Comparison of ENCODE assay signal across 10 cellular contexts in genomic region chr19:35039881-35040456, GRCh38. TPM values are rescaled to one million over a fixed set of nuclear protein-coding genes. Genes with fewer than 3 reads are reported as not detected.
DNase-seq lines count a peak whose midpoint lies in the region; ATAC-seq and TF ChIP-seq lines count a peak whose summit lies in the region.
"Had no signal": no experiment of that assay in that cellular context is flagged by ENCODE, and none has a peak within 500 bp of the region (broad histone marks: within the 10 kb centered on the region; RNA-seq: fewer than 3 reads in every experiment).

No MANE protein-coding gene starts in this region.

- H3K4me1 ChIP-seq in liver (ENCODE audit: control insufficient read depth in 4 of 4, insufficient read depth in 4 of 4, low read length in 3 of 4) = peaks cover 14 to 63% (median 27%) of the 10 kb centered on the region in 4 donors

- no peaks in the 10 kb centered on the region for H3K9me3 ChIP-seq in liver (ENCODE audit: control insufficient read depth in 4 of 4, low read length in 3 of 4)

- H3K4me3 ChIP-seq in liver (ENCODE audit: low read depth in 1 of 3, low read length in 3 of 3) = no peak overlapping the region

- peak overlapping the region in 1 of 2 donors; percentile 60 for H3K9ac ChIP-seq in liver (ENCODE audit: low read depth in 1 of 2, low read length in 2 of 2)

- no peaks in the 10 kb centered on the region for H3K9me3 Mint-ChIP-seq in activated naive CD8-positive, alpha-beta T cell treated with anti-CD3 and anti-CD28 coated beads for 36 hours
- no peaks in the 10 kb centered on the region for H3K9me3 Mint-ChIP-seq in stimulated activated naive B cell treated with anti-CD40 and anti-IgM and Interleukin-4, amounts not matched to agents 10 μg/mL and 1 μg/mL and 100 μg/mL, for 72 hours

- TF ChIP-seq CTCF in liver (IDR thresholded peaks at IDR 0.05; ENCODE audit: low read depth, low read length, missing input control) = no peak

- H3K36me3 Mint-ChIP-seq in activated naive CD8-positive, alpha-beta T cell treated with anti-CD3 and anti-CD28 coated beads for 36 hours = no peaks in the 10 kb centered on the region
- H3K36me3 Mint-ChIP-seq in stimulated activated naive B cell treated with anti-CD40 and anti-IgM and Interleukin-4, amounts not matched to agents 10 μg/mL and 1 μg/mL and 100 μg/mL, for 72 hours = no peaks in the 10 kb centered on the region

- 48% methylated on average over 26 of the region's 26 CpGs for WGBS in liver

- H3K27me3 ChIP-seq in liver (ENCODE audit: control insufficient read depth in 4 of 4, insufficient read depth in 4 of 4, low read length in 3 of 4) = no peaks in the 10 kb centered on the region

- no peaks in the 10 kb centered on the region for H3K36me3 ChIP-seq in liver (ENCODE audit: control insufficient read depth in 4 of 4, insufficient read depth in 3 of 4, low read depth in 1 of 4, low read length in 3 of 4)

- H3K27ac Mint-ChIP-seq in activated naive CD8-positive, alpha-beta T cell treated with anti-CD3 and anti-CD28 coated beads for 36 hours = no peak overlapping the region
- H3K27ac Mint-ChIP-seq in stimulated activated naive B cell treated with anti-CD40 and anti-IgM and Interleukin-4, amounts not matched to agents 10 μg/mL and 1 μg/mL and 100 μg/mL, for 72 hours = peak overlapping the region; percentile 59

- peaks cover 17% of the 10 kb centered on the region for H3K4me1 Mint-ChIP-seq in activated naive CD8-positive, alpha-beta T cell treated with anti-CD3 and anti-CD28 coated beads for 36 hours
- H3K4me1 Mint-ChIP-seq in stimulated activated naive B cell treated with anti-CD40 and anti-IgM and Interleukin-4, amounts not matched to agents 10 μg/mL and 1 μg/mL and 100 μg/mL, for 72 hours = peaks cover 36 to 50% of the 10 kb centered on the region in 2 donors

- DNase-seq in DMS53 (lab: John Stamatoyannopoulos, UW) (peak; percentile 66), DMS53 treated with DMSO at 0.1 percent for 48 hours (lab: John Stamatoyannopoulos, UW; ENCODE audit: unreplicated experiment) (no peak), cerebellum (ENCODE audit: low spot score) (no peak)
- DNase-seq in activated naive CD8-positive, alpha-beta T cell treated with anti-CD3 and anti-CD28 coated beads for 36 hours = no peak
- DNase-seq in stimulated activated naive B cell treated with anti-CD40 and anti-IgM and Interleukin-4, amounts not matched to agents 10 μg/mL and 1 μg/mL and 100 μg/mL, for 72 hours = no peak
- DNase-seq: glutamatergic neuron, NCI-H2029 treated with DMSO at 0.1 percent for 48 hours had no signal

- TF ChIP-seq RAD21 in liver (IDR thresholded peaks at IDR 0.05) = no peak

- H3K27ac ChIP-seq in liver (ENCODE audit: low read depth in 1 of 2, low read length in 2 of 2) = peak overlapping the region; percentile 93 to 98

- peak; percentile 10 to 35 for ATAC-seq in stimulated activated naive B cell treated with anti-CD40 and anti-IgM and Interleukin-4, amounts not matched to agents 10 μg/mL and 1 μg/mL and 100 μg/mL, for 72 hours (replicated peaks)
- ATAC-seq in HG03469 (IDR thresholded peaks at IDR 0.05; ENCODE audit: unreplicated experiment) = no peak
- no peak for ATAC-seq in GM18870 (IDR thresholded peaks at IDR 0.05; ENCODE audit: unreplicated experiment)

- H3K4me3 Mint-ChIP-seq in activated naive CD8-positive, alpha-beta T cell treated with anti-CD3 and anti-CD28 coated beads for 36 hours = peak overlapping the region; percentile 42
- peak overlapping the region; percentile 77 to 85 for H3K4me3 Mint-ChIP-seq in stimulated activated naive B cell treated with anti-CD40 and anti-IgM and Interleukin-4, amounts not matched to agents 10 μg/mL and 1 μg/mL and 100 μg/mL, for 72 hours

- H3K27me3 Mint-ChIP-seq in activated naive CD8-positive, alpha-beta T cell treated with anti-CD3 and anti-CD28 coated beads for 36 hours = peaks cover 6% of the 10 kb centered on the region
- peaks cover 25 to 31% of the 10 kb centered on the region in 2 donors for H3K27me3 Mint-ChIP-seq in stimulated activated naive B cell treated with anti-CD40 and anti-IgM and Interleukin-4, amounts not matched to agents 10 μg/mL and 1 μg/mL and 100 μg/mL, for 72 hours

TF ChIP-seq in liver, 16 proteins besides CTCF, POLR2A, EP300 and RAD21:
- no peak for TF ChIP-seq FOXA2 (IDR thresholded peaks at IDR 0.05)
- no peak for TF ChIP-seq JUND (IDR thresholded peaks at IDR 0.05)
- no peak for TF ChIP-seq NR2F2 (IDR thresholded peaks at IDR 0.05)
- no peak for TF ChIP-seq RXRA (IDR thresholded peaks at IDR 0.05)
- TF ChIP-seq FOXA1 (IDR thresholded peaks at IDR 0.05) = no peak
- TF ChIP-seq SP1 (IDR thresholded peaks at IDR 0.05) = no peak
- TF ChIP-seq YY1 (IDR thresholded peaks at IDR 0.05) = no peak
- no peak for TF ChIP-seq REST (IDR thresholded peaks at IDR 0.05)

RNA-seq across cellular contexts. Expression of gene HPN, which starts 1.6 kb away (rescaled TPM):
- total RNA-seq in activated naive CD8-positive, alpha-beta T cell treated with anti-CD3 and anti-CD28 coated beads for 36 hours = under 1 TPM in 1 of 2 experiments, not detected in 1; 0.31 TPM
- total RNA-seq in liver (100 to 1,000 TPM; 130 to 239 TPM), cerebellum (0.27 TPM)
- polyA plus RNA-seq in liver = 100 to 1,000 TPM; 430 to 535 TPM

RNA-seq across cellular contexts. Expression of gene SCN1B, which starts 9.7 kb away (rescaled TPM):
- total RNA-seq in activated naive CD8-positive, alpha-beta T cell treated with anti-CD3 and anti-CD28 coated beads for 36 hours = under 1 TPM; 0.45 to 0.98 TPM
- total RNA-seq in liver (1 to 10 TPM; 2.0 to 4.9 TPM), cerebellum (7.5 TPM)
- 1 to 10 TPM; 1.6 to 5.8 TPM for polyA plus RNA-seq in liver

RNA-seq across cellular contexts. Expression of gene GRAMD1A, which starts 39.8 kb away (rescaled TPM):
- total RNA-seq in activated naive CD8-positive, alpha-beta T cell treated with anti-CD3 and anti-CD28 coated beads for 36 hours = 100 to 1,000 TPM; 135 to 140 TPM
- total RNA-seq in liver = 10 to 100 TPM; 12.5 to 14.1 TPM
- 1 to 10 TPM; 8.6 to 9.9 TPM for polyA plus RNA-seq in liver
- total RNA-seq in cerebellum = 50.0 TPM

Comparison
In these comparisons a context has a peak if more than half of its experiments do, and no peak if none do; other contexts are left out.
1. ATAC-seq: peak in stimulated activated naive B cell treated with anti-CD40 and anti-IgM and Interleukin-4, amounts not matched to agents 10 μg/mL and 1 μg/mL and 100 μg/mL, for 72 hours (2 of 2); none in HG03469 (single experiment) and GM18870 (single experiment).
2. RNA of gene HPN, which starts 1.6 kb away (total RNA-seq): 130 to 239 TPM in liver; 0.31 TPM in activated naive CD8-positive, alpha-beta T cell treated with anti-CD3 and anti-CD28 coated beads for 36 hours and 0.27 TPM in cerebellum (single experiment); every median in the first group is over 10 times any median in the second.